ENCODE assay signal across 8 cellular contexts in genomic region chr16:4505356-4506153, GRCh38. TPM values are rescaled to one million over a fixed set of nuclear protein-coding genes. Genes with fewer than 3 reads are reported as not detected.
A peak's percentile ranks its signal among the peaks of the same experiment; 100 is the strongest.
DNase-seq lines count a peak whose midpoint lies in the region; TF ChIP-seq lines count a peak whose summit lies in the region.

No MANE protein-coding gene starts in this region.

- H3K27ac ChIP-seq in H9 (ENCODE audit: insufficient read length, low read depth, low read length), result no peak overlapping the region
- H3K27ac ChIP-seq in SU-DHL-6 (ENCODE audit: low read depth, low read length), result peak overlapping the region; percentile 80

- H3K36me3 ChIP-seq in SU-DHL-6 (ENCODE audit: low read length), result no peaks in the 10 kb centered on the region

- no CpG with 5 or more reads among the region's 13 CpGs for WGBS in H9 (ENCODE audit: extremely low coverage, insufficient read length, low lambda C conversion rate)

- H3K27me3 Mint-ChIP-seq in H9 (ENCODE audit: low read depth), result no peaks in the 10 kb centered on the region
- H3K27me3 Mint-ChIP-seq in activated naive CD8-positive, alpha-beta T cell, result no peaks in the 10 kb centered on the region

- H3T11ph ChIP-seq in H9 (ENCODE audit: low read length), result no peak overlapping the region

- H3K23me2 ChIP-seq in H9 (ENCODE audit: insufficient read length, low read depth, low read length, poor library complexity, severe bottlenecking), result no peaks in the 10 kb centered on the region

- H3K9me2 ChIP-seq in SU-DHL-6 (replicated peaks; ENCODE audit: insufficient read depth, low read length), result no peaks in the 10 kb centered on the region

- no peak overlapping the region for H3K18ac ChIP-seq in H9 (ENCODE audit: insufficient read length, low read depth, low read length)

- peaks cover 3 to 31% (median 21%) of the 10 kb centered on the region in 3 experiments; a peak in 6 of 7 replicates for H3K36me3 Mint-ChIP-seq in H9 (ENCODE audit: insufficient read depth in 1 of 3, low read depth in 3 of 3)
- no peaks in the 10 kb centered on the region for H3K36me3 Mint-ChIP-seq in activated naive CD8-positive, alpha-beta T cell

- H3K9me3 Mint-ChIP-seq in H9, result no peaks in the 10 kb centered on the region
- H3K9me3 Mint-ChIP-seq in activated naive CD8-positive, alpha-beta T cell (ENCODE audit: low read depth), result no peaks in the 10 kb centered on the region

- H4K91ac ChIP-seq in H9 (ENCODE audit: insufficient read length, low read depth, low read length), result no peak overlapping the region

- H3K4me2 ChIP-seq in H9 (ENCODE audit: insufficient read depth, insufficient read length, low read length) (no peak overlapping the region), SU-DHL-6 (ENCODE audit: low read depth, low read length, poor library complexity, severe bottlenecking) (peak overlapping the region; percentile 41)

- no peak overlapping the region for H3K4me3 Mint-ChIP-seq in H9
- peak overlapping the region; percentile 74 for H3K4me3 Mint-ChIP-seq in activated naive CD8-positive, alpha-beta T cell

- H3K27ac Mint-ChIP-seq in H9, result peak overlapping the region; percentile 34 to 76 (median 56); a peak in 4 of 7 replicates
- peak overlapping the region; percentile 90 for H3K27ac Mint-ChIP-seq in activated naive CD8-positive, alpha-beta T cell

- no peaks in the 10 kb centered on the region for H3K4me1 ChIP-seq in H9 (ENCODE audit: insufficient read depth, low read length)

- peaks cover 14% of the 10 kb centered on the region for H3F3A ChIP-seq in SU-DHL-6 (ENCODE audit: insufficient read depth)

- H2BK5ac ChIP-seq in H9 (ENCODE audit: insufficient read length, low read length), result no peak overlapping the region

- no peak overlapping the region for H3K14ac ChIP-seq in H9 (ENCODE audit: insufficient read depth, low read length)

- no peak overlapping the region for H3K4me3 ChIP-seq in SU-DHL-6 (ENCODE audit: insufficient read depth, low read length, poor library complexity, severe bottlenecking)

- DNase-seq in ELR (ENCODE audit: low read depth) (peak; percentile 36), H9 (no peak), RKO (ENCODE audit: low spot score) (no peak), globus pallidus (ENCODE audit: low spot score) (no peak), dermis blood vessel endothelial cell (no peak)
- DNase-seq in stimulated activated CD4-positive, alpha-beta T cell treated with anti-CD3 and anti-CD28 coated beads, Interleukin-15, amount 100 ng/mL, for 24 hours, result peak; percentile 74

- H2BK20ac ChIP-seq in H9 (ENCODE audit: low read depth, low read length, poor library complexity, severe bottlenecking), result no peak overlapping the region

- no peaks in the 10 kb centered on the region for H3K9me3 ChIP-seq in H9 (ENCODE audit: control insufficient read depth, low read depth, low read length)
- no peaks in the 10 kb centered on the region for H3K9me3 ChIP-seq in SU-DHL-6 (ENCODE audit: insufficient read depth, low read length)

- no peak overlapping the region for H3K9ac ChIP-seq in H9 (ENCODE audit: extremely low read depth, insufficient read length, low read length)
- H3K9ac ChIP-seq in SU-DHL-6 (ENCODE audit: low read length), result 0 out of 2 replicates have a peak overlapping the region, but pooled peaks have one; percentile 1

- H2BK120ac ChIP-seq in H9 (ENCODE audit: low read depth, low read length, poor library complexity, severe bottlenecking), result no peak overlapping the region

- H3K4ac ChIP-seq in H9 (ENCODE audit: low read depth, low read length), result no peak overlapping the region

- no peak overlapping the region for H2AK5ac ChIP-seq in H9 (ENCODE audit: insufficient read length, low read length)

- H4K8ac ChIP-seq in H9 (replicated peaks; ENCODE audit: insufficient read length, low read depth, low read length), result no peak overlapping the region

- H3K79me1 ChIP-seq in H9 (ENCODE audit: insufficient read depth, low read depth, low read length, poor library complexity, severe bottlenecking), result no peaks in the 10 kb centered on the region

- H2BK15ac ChIP-seq in H9 (ENCODE audit: low read depth, low read length), result no peak overlapping the region

- no peak overlapping the region for H2BK12ac ChIP-seq in H9 (ENCODE audit: insufficient read length, low read depth, low read length)

- H3K23ac ChIP-seq in H9 (ENCODE audit: insufficient read length, low read depth, low read length), result no peak overlapping the region

- H3K27me3 ChIP-seq in H9 (ENCODE audit: insufficient read depth, low read length) (no peaks in the 10 kb centered on the region), SU-DHL-6 (ENCODE audit: low read length) (no peaks in the 10 kb centered on the region)

- peaks cover 18 to 22% of the 10 kb centered on the region in 2 experiments for H3K4me1 Mint-ChIP-seq in H9
- peaks cover 62% of the 10 kb centered on the region for H3K4me1 Mint-ChIP-seq in activated naive CD8-positive, alpha-beta T cell (ENCODE audit: low read depth)

- no peaks in the 10 kb centered on the region for H3K79me2 ChIP-seq in H9 (ENCODE audit: insufficient read depth, low read length)
- peaks cover 15% of the 10 kb centered on the region for H3K79me2 ChIP-seq in SU-DHL-6 (ENCODE audit: insufficient read depth, low read length)

- H2AFZ ChIP-seq in H9 (ENCODE audit: low read length) (no peak overlapping the region), SU-DHL-6 (ENCODE audit: low read depth, low read length, severe bottlenecking) (no peak overlapping the region)

- H4K5ac ChIP-seq in H9 (ENCODE audit: insufficient read length, low read depth, low read length), result peak overlapping the region; percentile 10

- no peak overlapping the region for H3K56ac ChIP-seq in H9 (ENCODE audit: insufficient read length, low read depth, low read length)

- TF ChIP-seq CTCF in H9 (conservative IDR thresholded peaks at IDR 0.05), result no peak
- TF ChIP-seq CTCF in SU-DHL-6 (IDR thresholded peaks at IDR 0.05; ENCODE audit: insufficient read depth, low read length, poor library complexity, severe bottlenecking), result no peak

- H4K20me1 ChIP-seq in H9 (ENCODE audit: control insufficient read depth, insufficient read depth, insufficient read length) (no peaks in the 10 kb centered on the region), SU-DHL-6 (ENCODE audit: low read depth, low read length) (no peaks in the 10 kb centered on the region; the same call in 1 of the 2 replicates)

RNA-seq across cellular contexts. Expression of gene HMOX2, which starts 29.4 kb away (rescaled TPM):
- total RNA-seq in H9 (2021), result 44.4 and 45.7 TPM in 2 replicates
- total RNA-seq in dermis blood vessel endothelial cell, result 122 and 158 TPM in 2 replicates

RNA-seq across cellular contexts. Expression of gene NMRAL1, which starts 31.1 kb away (rescaled TPM):
- total RNA-seq in H9 (2021) (74.1 and 78.9 TPM in 2 replicates), dermis blood vessel endothelial cell (57.1 and 65.2 TPM in 2 replicates)

RNA-seq across cellular contexts. Expression of gene CDIP1, which starts 33.0 kb away (rescaled TPM):
- total RNA-seq in H9 (2021) (49.7 and 50.5 TPM in 2 replicates), dermis blood vessel endothelial cell (12.9 and 17.3 TPM in 2 replicates)

RNA-seq across cellular contexts. Expression of gene C16orf96, which starts 50.6 kb away (rescaled TPM):
- total RNA-seq in H9 (2021), result 1.4 and 2.0 TPM in 2 replicates
- total RNA-seq in dermis blood vessel endothelial cell, result not detected in 2 replicates

Comparison
In these comparisons a context has a peak if more than half of its experiments do, and no peak if none do; other contexts are left out.
1. DNase-seq: peak in ELR (single experiment) and stimulated activated CD4-positive, alpha-beta T cell treated with anti-CD3 and anti-CD28 coated beads, Interleukin-15, amount 100 ng/mL, for 24 hours (single experiment); none in H9 (single experiment), RKO (single experiment), globus pallidus (single experiment) and dermis blood vessel endothelial cell (single experiment).